1 cellular context compared by ENCODE assay signal in genomic region chr3:32401541-32402052, GRCh38.
TF ChIP-seq lines count a peak whose summit lies in the region.

No MANE protein-coding gene starts in this region.

TF ChIP-seq in HepG2, 621 proteins besides CTCF, POLR2A, EP300 and RAD21 (continued from another document and continues in another):
- TF ChIP-seq MEIS1 (CRISPR knock-in tag; IDR thresholded peaks at IDR 0.05; ENCODE audit: borderline replicate concordance) (peak; percentile 85), FOXK2 (IDR thresholded peaks at IDR 0.05) (no peak), ZBTB49 (CRISPR knock-in tag; IDR thresholded peaks at IDR 0.05; ENCODE audit: borderline replicate concordance) (no peak), NFE2L1 (CRISPR knock-in tag; IDR thresholded peaks at IDR 0.05; ENCODE audit: borderline replicate concordance) (no peak), ZNF598 (CRISPR knock-in tag; IDR thresholded peaks at IDR 0.05; ENCODE audit: borderline replicate concordance) (peak; percentile 85; the same call in 1 of the 2 replicates), YY1 (IDR thresholded peaks at IDR 0.05; ENCODE audit: insufficient read depth, insufficient replicate concordance, low read depth, low read length) (peak; percentile 73), ZNF709 (CRISPR knock-in tag; IDR thresholded peaks at IDR 0.05) (peak; percentile 69), MYC (CRISPR knock-in tag; IDR thresholded peaks at IDR 0.05; ENCODE audit: borderline replicate concordance) (peak; percentile 86), SP4 (CRISPR knock-in tag; IDR thresholded peaks at IDR 0.05) (no peak), ELF3 (CRISPR knock-in tag; IDR thresholded peaks at IDR 0.05) (0 out of 2 replicates have a peak, but pooled peaks have one; percentile 31), BCL3 (CRISPR knock-in tag; IDR thresholded peaks at IDR 0.05) (peak; percentile 94), PRPF4 (IDR thresholded peaks at IDR 0.05; ENCODE audit: low read depth, low read length, poor library complexity, severe bottlenecking) (no peak), ZSCAN21 (CRISPR knock-in tag; IDR thresholded peaks at IDR 0.05; ENCODE audit: borderline replicate concordance) (0 out of 2 replicates have a peak, but pooled peaks have one; percentile 24), U2AF2 (IDR thresholded peaks at IDR 0.05; ENCODE audit: low read depth, low read length) (no peak), ZNF296 (CRISPR knock-in tag; conservative IDR thresholded peaks at IDR 0.05) (peak; percentile 87), ZBTB7B (CRISPR knock-in tag; IDR thresholded peaks at IDR 0.05) (peak; percentile 82), SAP130 (CRISPR knock-in tag; IDR thresholded peaks at IDR 0.05; ENCODE audit: low read depth) (peak; percentile 80), ZNF816 (CRISPR knock-in tag; IDR thresholded peaks at IDR 0.05; ENCODE audit: borderline replicate concordance) (peak; percentile 15; the same call in 1 of the 2 replicates), BATF2 (CRISPR knock-in tag; IDR thresholded peaks at IDR 0.05) (no peak), ZBTB1 (CRISPR knock-in tag; IDR thresholded peaks at IDR 0.05; ENCODE audit: borderline replicate concordance) (no peak), RBFOX2 (IDR thresholded peaks at IDR 0.05; ENCODE audit: low read depth, low read length) (peak; percentile 92), ZNF563 (CRISPR knock-in tag; IDR thresholded peaks at IDR 0.05) (0 out of 2 replicates have a peak, but pooled peaks have one; percentile 62), PHF20 (CRISPR knock-in tag; IDR thresholded peaks at IDR 0.05) (0 out of 2 replicates have a peak, but pooled peaks have one; percentile 46), ZKSCAN8 (CRISPR knock-in tag; IDR thresholded peaks at IDR 0.05; ENCODE audit: borderline replicate concordance) (peak; percentile 49; the same call in 1 of the 2 replicates), ZBTB37 (CRISPR knock-in tag; IDR thresholded peaks at IDR 0.05) (no peak), ZNF704 (CRISPR knock-in tag; IDR thresholded peaks at IDR 0.05; ENCODE audit: borderline replicate concordance) (peak; percentile 43; the same call in 1 of the 2 replicates), KDM2A (CRISPR knock-in tag; IDR thresholded peaks at IDR 0.05; ENCODE audit: borderline replicate concordance, low read depth) (peak; percentile 79; the same call in 1 of the 2 replicates)
- TF ChIP-seq, protein P1, sequence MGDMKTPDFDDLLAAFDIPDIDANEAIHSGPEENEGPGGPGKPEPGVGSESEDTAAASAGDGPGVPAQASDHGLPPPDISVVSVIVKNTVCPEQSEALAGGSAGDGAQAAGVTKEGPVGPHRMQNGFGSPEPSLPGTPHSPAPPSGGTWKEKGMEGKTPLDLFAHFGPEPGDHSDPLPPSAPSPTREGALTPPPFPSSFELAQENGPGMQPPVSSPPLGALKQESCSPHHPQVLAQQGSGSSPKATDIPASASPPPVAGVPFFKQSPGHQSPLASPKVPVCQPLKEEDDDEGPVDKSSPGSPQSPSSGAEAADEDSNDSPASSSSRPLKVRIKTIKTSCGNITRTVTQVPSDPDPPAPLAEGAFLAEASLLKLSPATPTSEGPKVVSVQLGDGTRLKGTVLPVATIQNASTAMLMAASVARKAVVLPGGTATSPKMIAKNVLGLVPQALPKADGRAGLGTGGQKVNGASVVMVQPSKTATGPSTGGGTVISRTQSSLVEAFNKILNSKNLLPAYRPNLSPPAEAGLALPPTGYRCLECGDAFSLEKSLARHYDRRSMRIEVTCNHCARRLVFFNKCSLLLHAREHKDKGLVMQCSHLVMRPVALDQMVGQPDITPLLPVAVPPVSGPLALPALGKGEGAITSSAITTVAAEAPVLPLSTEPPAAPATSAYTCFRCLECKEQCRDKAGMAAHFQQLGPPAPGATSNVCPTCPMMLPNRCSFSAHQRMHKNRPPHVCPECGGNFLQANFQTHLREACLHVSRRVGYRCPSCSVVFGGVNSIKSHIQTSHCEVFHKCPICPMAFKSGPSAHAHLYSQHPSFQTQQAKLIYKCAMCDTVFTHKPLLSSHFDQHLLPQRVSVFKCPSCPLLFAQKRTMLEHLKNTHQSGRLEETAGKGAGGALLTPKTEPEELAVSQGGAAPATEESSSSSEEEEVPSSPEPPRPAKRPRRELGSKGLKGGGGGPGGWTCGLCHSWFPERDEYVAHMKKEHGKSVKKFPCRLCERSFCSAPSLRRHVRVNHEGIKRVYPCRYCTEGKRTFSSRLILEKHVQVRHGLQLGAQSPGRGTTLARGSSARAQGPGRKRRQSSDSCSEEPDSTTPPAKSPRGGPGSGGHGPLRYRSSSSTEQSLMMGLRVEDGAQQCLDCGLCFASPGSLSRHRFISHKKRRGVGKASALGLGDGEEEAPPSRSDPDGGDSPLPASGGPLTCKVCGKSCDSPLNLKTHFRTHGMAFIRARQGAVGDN (CRISPR knock-in tag; IDR thresholded peaks at IDR 0.05) = peak; percentile 98
- TF ChIP-seq, protein P2, sequence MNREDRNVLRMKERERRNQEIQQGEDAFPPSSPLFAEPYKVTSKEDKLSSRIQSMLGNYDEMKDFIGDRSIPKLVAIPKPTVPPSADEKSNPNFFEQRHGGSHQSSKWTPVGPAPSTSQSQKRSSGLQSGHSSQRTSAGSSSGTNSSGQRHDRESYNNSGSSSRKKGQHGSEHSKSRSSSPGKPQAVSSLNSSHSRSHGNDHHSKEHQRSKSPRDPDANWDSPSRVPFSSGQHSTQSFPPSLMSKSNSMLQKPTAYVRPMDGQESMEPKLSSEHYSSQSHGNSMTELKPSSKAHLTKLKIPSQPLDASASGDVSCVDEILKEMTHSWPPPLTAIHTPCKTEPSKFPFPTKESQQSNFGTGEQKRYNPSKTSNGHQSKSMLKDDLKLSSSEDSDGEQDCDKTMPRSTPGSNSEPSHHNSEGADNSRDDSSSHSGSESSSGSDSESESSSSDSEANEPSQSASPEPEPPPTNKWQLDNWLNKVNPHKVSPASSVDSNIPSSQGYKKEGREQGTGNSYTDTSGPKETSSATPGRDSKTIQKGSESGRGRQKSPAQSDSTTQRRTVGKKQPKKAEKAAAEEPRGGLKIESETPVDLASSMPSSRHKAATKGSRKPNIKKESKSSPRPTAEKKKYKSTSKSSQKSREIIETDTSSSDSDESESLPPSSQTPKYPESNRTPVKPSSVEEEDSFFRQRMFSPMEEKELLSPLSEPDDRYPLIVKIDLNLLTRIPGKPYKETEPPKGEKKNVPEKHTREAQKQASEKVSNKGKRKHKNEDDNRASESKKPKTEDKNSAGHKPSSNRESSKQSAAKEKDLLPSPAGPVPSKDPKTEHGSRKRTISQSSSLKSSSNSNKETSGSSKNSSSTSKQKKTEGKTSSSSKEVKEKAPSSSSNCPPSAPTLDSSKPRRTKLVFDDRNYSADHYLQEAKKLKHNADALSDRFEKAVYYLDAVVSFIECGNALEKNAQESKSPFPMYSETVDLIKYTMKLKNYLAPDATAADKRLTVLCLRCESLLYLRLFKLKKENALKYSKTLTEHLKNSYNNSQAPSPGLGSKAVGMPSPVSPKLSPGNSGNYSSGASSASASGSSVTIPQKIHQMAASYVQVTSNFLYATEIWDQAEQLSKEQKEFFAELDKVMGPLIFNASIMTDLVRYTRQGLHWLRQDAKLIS (CRISPR knock-in tag; IDR thresholded peaks at IDR 0.05) = no peak
- TF ChIP-seq, protein P3, sequence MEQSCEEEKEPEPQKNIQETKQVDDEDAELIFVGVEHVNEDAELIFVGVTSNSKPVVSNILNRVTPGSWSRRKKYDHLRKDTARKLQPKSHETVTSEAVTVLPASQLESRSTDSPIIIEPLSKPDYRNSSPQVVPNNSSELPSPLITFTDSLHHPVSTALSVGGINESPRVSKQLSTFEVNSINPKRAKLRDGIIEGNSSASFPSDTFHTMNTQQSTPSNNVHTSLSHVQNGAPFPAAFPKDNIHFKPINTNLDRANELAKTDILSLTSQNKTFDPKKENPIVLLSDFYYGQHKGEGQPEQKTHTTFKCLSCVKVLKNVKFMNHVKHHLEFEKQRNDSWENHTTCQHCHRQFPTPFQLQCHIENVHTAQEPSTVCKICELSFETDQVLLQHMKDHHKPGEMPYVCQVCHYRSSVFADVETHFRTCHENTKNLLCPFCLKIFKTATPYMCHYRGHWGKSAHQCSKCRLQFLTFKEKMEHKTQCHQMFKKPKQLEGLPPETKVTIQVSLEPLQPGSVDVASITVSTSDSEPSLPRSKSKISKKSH (CRISPR knock-in tag; IDR thresholded peaks at IDR 0.05; ENCODE audit: borderline replicate concordance) = peak; percentile 67
- TF ChIP-seq, protein P4, sequence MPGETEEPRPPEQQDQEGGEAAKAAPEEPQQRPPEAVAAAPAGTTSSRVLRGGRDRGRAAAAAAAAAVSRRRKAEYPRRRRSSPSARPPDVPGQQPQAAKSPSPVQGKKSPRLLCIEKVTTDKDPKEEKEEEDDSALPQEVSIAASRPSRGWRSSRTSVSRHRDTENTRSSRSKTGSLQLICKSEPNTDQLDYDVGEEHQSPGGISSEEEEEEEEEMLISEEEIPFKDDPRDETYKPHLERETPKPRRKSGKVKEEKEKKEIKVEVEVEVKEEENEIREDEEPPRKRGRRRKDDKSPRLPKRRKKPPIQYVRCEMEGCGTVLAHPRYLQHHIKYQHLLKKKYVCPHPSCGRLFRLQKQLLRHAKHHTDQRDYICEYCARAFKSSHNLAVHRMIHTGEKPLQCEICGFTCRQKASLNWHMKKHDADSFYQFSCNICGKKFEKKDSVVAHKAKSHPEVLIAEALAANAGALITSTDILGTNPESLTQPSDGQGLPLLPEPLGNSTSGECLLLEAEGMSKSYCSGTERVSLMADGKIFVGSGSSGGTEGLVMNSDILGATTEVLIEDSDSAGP (CRISPR knock-in tag; IDR thresholded peaks at IDR 0.05; ENCODE audit: borderline replicate concordance) = peak; percentile 87
- TF ChIP-seq, protein P5, sequence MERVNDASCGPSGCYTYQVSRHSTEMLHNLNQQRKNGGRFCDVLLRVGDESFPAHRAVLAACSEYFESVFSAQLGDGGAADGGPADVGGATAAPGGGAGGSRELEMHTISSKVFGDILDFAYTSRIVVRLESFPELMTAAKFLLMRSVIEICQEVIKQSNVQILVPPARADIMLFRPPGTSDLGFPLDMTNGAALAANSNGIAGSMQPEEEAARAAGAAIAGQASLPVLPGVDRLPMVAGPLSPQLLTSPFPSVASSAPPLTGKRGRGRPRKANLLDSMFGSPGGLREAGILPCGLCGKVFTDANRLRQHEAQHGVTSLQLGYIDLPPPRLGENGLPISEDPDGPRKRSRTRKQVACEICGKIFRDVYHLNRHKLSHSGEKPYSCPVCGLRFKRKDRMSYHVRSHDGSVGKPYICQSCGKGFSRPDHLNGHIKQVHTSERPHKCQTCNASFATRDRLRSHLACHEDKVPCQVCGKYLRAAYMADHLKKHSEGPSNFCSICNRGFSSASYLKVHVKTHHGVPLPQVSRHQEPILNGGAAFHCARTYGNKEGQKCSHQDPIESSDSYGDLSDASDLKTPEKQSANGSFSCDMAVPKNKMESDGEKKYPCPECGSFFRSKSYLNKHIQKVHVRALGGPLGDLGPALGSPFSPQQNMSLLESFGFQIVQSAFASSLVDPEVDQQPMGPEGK (CRISPR knock-in tag; IDR thresholded peaks at IDR 0.05) = peak; percentile 72
- TF ChIP-seq, protein P6, sequence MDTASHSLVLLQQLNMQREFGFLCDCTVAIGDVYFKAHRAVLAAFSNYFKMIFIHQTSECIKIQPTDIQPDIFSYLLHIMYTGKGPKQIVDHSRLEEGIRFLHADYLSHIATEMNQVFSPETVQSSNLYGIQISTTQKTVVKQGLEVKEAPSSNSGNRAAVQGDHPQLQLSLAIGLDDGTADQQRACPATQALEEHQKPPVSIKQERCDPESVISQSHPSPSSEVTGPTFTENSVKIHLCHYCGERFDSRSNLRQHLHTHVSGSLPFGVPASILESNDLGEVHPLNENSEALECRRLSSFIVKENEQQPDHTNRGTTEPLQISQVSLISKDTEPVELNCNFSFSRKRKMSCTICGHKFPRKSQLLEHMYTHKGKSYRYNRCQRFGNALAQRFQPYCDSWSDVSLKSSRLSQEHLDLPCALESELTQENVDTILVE (CRISPR knock-in tag; IDR thresholded peaks at IDR 0.05) = peak; percentile 67; the same call in 1 of the 2 replicates
